In genomic region chr19:335072-335471, GRCh38 we compare ENCODE assay signal across 21 cellular contexts. TPM values are rescaled to one million over a fixed set of nuclear protein-coding genes. Genes with fewer than 3 reads are reported as not detected.
"Had no signal": no experiment of that assay in that cellular context is flagged by ENCODE, and none has a peak within 500 bp of the region (broad histone marks: within the 10 kb centered on the region; RNA-seq: fewer than 3 reads in every experiment).

No MANE protein-coding gene starts in this region.

- ATAC-seq: activated CD4-positive, alpha-beta T cell treated with anti-CD3 and anti-CD28 coated beads for 36 hours; activated CD8-positive, alpha-beta memory T cell treated with anti-CD3 and anti-CD28 coated beads, Interleukin-2, amount 10 ng/mL, durations not matched to agents 7 days and 5 days; activated CD8-positive, alpha-beta T cell treated with anti-CD3 and anti-CD28 coated beads, Interleukin-2, amount 10 ng/mL, durations not matched to agents 7 days and 5 days; stimulated activated naive CD8-positive, alpha-beta T cell treated with anti-CD3 and anti-CD28 coated beads, Interleukin-15, Interleukin-2, amounts not matched to agents 100 U/mL and 50 U/mL, for 24 hours had no signal

- DNase-seq: activated CD4-positive, alpha-beta T cell treated with anti-CD3 and anti-CD28 coated beads for 36 hours; activated CD4-positive, CD25-positive, alpha-beta regulatory T cell; activated CD8-positive, alpha-beta memory T cell treated with anti-CD3 and anti-CD28 coated beads, Interleukin-2, amount 10 ng/mL, durations not matched to agents 7 days and 5 days; activated CD8-positive, alpha-beta T cell treated with anti-CD3 and anti-CD28 coated beads, Interleukin-2, amount 10 ng/mL, durations not matched to agents 7 days and 5 days; activated naive CD4-positive, alpha-beta T cell; activated T-cell treated with anti-CD3 and anti-CD28 coated beads, Interleukin-2, amount 50 U/mL, for 48 hours; anterior cingulate cortex; dermis blood vessel endothelial cell; effector CD4-positive, alpha-beta T cell; naive B cell; nephron progenitor cell; nucleus accumbens; stimulated activated CD4-positive, alpha-beta T cell treated with anti-CD3 and anti-CD28 coated beads, Interleukin-12 subunit alpha, Interleukin-12 subunit beta, amount 100 ng/mL, for 4 hours; stimulated activated CD4-positive, alpha-beta T cell treated with anti-CD3 and anti-CD28 coated beads, Interleukin-4, amount 100 ng/mL, for 1 hour; stimulated activated naive CD8-positive, alpha-beta T cell treated with anti-CD3 and anti-CD28 coated beads, Interleukin-15, Interleukin-2, amounts not matched to agents 100 U/mL and 50 U/mL, for 24 hours; testis; transverse colon; uterus had no signal

- H3K4me3 Mint-ChIP-seq: activated CD4-positive, alpha-beta T cell treated with anti-CD3 and anti-CD28 coated beads for 36 hours; activated CD8-positive, alpha-beta memory T cell treated with anti-CD3 and anti-CD28 coated beads, Interleukin-2, amount 10 ng/mL, durations not matched to agents 7 days and 5 days; activated CD8-positive, alpha-beta T cell treated with anti-CD3 and anti-CD28 coated beads, Interleukin-2, amount 10 ng/mL, durations not matched to agents 7 days and 5 days; activated naive CD8-positive, alpha-beta T cell; mesothelial cell of epicardium; nephron progenitor cell; T-helper 2 cell treated with Interferon-gamma antibody and Interleukin-4, amounts not matched to agents 5 μg/mL and 100 μg/mL, for 36 hours had no signal

- H3K9me3 Mint-ChIP-seq: T-helper 2 cell treated with Interferon-gamma antibody and Interleukin-4, amounts not matched to agents 5 μg/mL and 100 μg/mL, for 36 hours had no signal

- H3K27ac Mint-ChIP-seq: activated CD4-positive, alpha-beta T cell treated with anti-CD3 and anti-CD28 coated beads for 36 hours; activated CD8-positive, alpha-beta memory T cell treated with anti-CD3 and anti-CD28 coated beads, Interleukin-2, amount 10 ng/mL, durations not matched to agents 7 days and 5 days; activated CD8-positive, alpha-beta T cell treated with anti-CD3 and anti-CD28 coated beads, Interleukin-2, amount 10 ng/mL, durations not matched to agents 7 days and 5 days; activated naive CD8-positive, alpha-beta T cell; naive B cell; nephron progenitor cell; T-helper 2 cell treated with Interferon-gamma antibody and Interleukin-4, amounts not matched to agents 5 μg/mL and 100 μg/mL, for 36 hours had no signal

- H3K27me3 Mint-ChIP-seq: activated CD4-positive, alpha-beta T cell treated with anti-CD3 and anti-CD28 coated beads for 36 hours; activated CD8-positive, alpha-beta memory T cell treated with anti-CD3 and anti-CD28 coated beads, Interleukin-2, amount 10 ng/mL, durations not matched to agents 7 days and 5 days; activated naive CD8-positive, alpha-beta T cell; naive B cell had no signal

RNA-seq across cellular contexts. Expression of gene PLPP2, which starts 43.9 kb away (rescaled TPM):
- total RNA-seq: activated CD8-positive, alpha-beta memory T cell treated with anti-CD3 and anti-CD28 coated beads, Interleukin-2, amount 10 ng/mL, durations not matched to agents 7 days and 5 days; activated CD8-positive, alpha-beta T cell treated with anti-CD3 and anti-CD28 coated beads, Interleukin-2, amount 10 ng/mL, durations not matched to agents 7 days and 5 days had no signal
